In genomic region chr1:42221952-42222606, GRCh38 we compare ENCODE assay signal across 17 cellular contexts. TPM values are rescaled to one million over a fixed set of nuclear protein-coding genes. Genes with fewer than 3 reads are reported as not detected.
DNase-seq lines count a peak whose midpoint lies in the region; ATAC-seq, FAIRE-seq and TF ChIP-seq lines count a peak whose summit lies in the region.
"Had no signal": no experiment of that assay in that cellular context is flagged by ENCODE, and none has a peak within 500 bp of the region (broad histone marks: within the 10 kb centered on the region; RNA-seq: fewer than 3 reads in every experiment).

No MANE protein-coding gene starts in this region.

- H3K27me3 ChIP-seq in adipocyte (replicated peaks; ENCODE audit: control insufficient read depth, insufficient read depth, low read length) (no peaks in the 10 kb centered on the region), thyroid gland (no peaks in the 10 kb centered on the region), gastroesophageal sphincter (no peaks in the 10 kb centered on the region), psoas muscle (ENCODE audit: insufficient read depth in 3 of 3, low read length in 2 of 3) (no peaks in the 10 kb centered on the region)

- H3K9me3 ChIP-seq in adipocyte (ENCODE audit: control insufficient read depth, low read length) (no peaks in the 10 kb centered on the region), thyroid gland (no peaks in the 10 kb centered on the region), gastroesophageal sphincter (no peaks in the 10 kb centered on the region), psoas muscle (no peaks in the 10 kb centered on the region)

- intact Hi-C loops in thyroid gland (cut with DNase I) (no loop called here), psoas muscle (cut with DNase I) (no loop called here)

- H3K4me3 ChIP-seq in adipocyte (ENCODE audit: low read length) (no peak overlapping the region), thyroid gland (replicated peaks in 1 of 3) (no peak overlapping the region), gastroesophageal sphincter (no peak overlapping the region), psoas muscle (no peak overlapping the region)

- no peak overlapping the region for H3K27ac ChIP-seq in thyroid gland
- no peak overlapping the region for H3K27ac ChIP-seq in gastroesophageal sphincter
- H3K27ac ChIP-seq in psoas muscle = no peak overlapping the region

- H3K36me3 ChIP-seq in adipocyte (ENCODE audit: control insufficient read depth, insufficient read depth, low read length, severe bottlenecking) (no peaks in the 10 kb centered on the region), thyroid gland (no peaks in the 10 kb centered on the region), gastroesophageal sphincter (no peaks in the 10 kb centered on the region), psoas muscle (ENCODE audit: insufficient read depth in 1 of 2, low read depth in 1 of 2) (no peaks in the 10 kb centered on the region)

- peak; percentile 7 for DNase-seq in CMK (ENCODE audit: low read depth)
- peak; percentile 41 for DNase-seq in HTR-8/SVneo (ENCODE audit: insufficient read length, low spot score)
- DNase-seq in adipocyte (ENCODE audit: low read depth) = peak; percentile 46
- DNase-seq in left kidney (ENCODE audit: low read depth, low spot score) = peak; percentile 17
- DNase-seq in thyroid gland = no peak
- DNase-seq in NCI-H2081 (lab: John Stamatoyannopoulos, UW) = no peak
- no peak for DNase-seq in psoas muscle
- DNase-seq: activated CD8-positive, alpha-beta memory T cell treated with anti-CD3 and anti-CD28 coated beads, Interleukin-2, amount 50 U/mL, for 4 hours; amygdala; stimulated activated CD4-positive, alpha-beta T cell treated with anti-CD3 and anti-CD28 coated beads, Interleukin-4, amount 100 ng/mL, for 1 hour; stimulated activated naive CD8-positive, alpha-beta T cell treated with anti-CD3 and anti-CD28 coated beads, Interleukin-15, amount 100 ng/mL, for 72 hours had no signal

- 92 to 94% methylated on average over 2 of the region's 2 CpGs for WGBS in thyroid gland, 2 donors
- 88 to 91% methylated on average over 2 of the region's 2 CpGs for WGBS in gastroesophageal sphincter (ENCODE audit: low coverage in 1 of 2), 2 donors
- WGBS in psoas muscle, 3 donors = 93 to 97% (median 97%) methylated on average over 2 of the region's 2 CpGs

- TF ChIP-seq CTCF in thyroid gland (IDR thresholded peaks at IDR 0.05) (no peak), gastroesophageal sphincter (IDR thresholded peaks at IDR 0.05) (no peak), psoas muscle (IDR thresholded peaks at IDR 0.05) (no peak)

- TF ChIP-seq POLR2A in thyroid gland (IDR thresholded peaks at IDR 0.05) (no peak), gastroesophageal sphincter (IDR thresholded peaks at IDR 0.05) (no peak)

- ATAC-seq in gastroesophageal sphincter = no peak
- ATAC-seq in psoas muscle = no peak
- ATAC-seq: stimulated activated naive CD8-positive, alpha-beta T cell treated with anti-CD3 and anti-CD28 coated beads, Interleukin-15, amount 100 ng/mL, for 72 hours had no signal

- no peak for TF ChIP-seq EP300 in gastroesophageal sphincter (IDR thresholded peaks at IDR 0.05)

- H3K4me1 ChIP-seq in adipocyte (ENCODE audit: control insufficient read depth, insufficient read depth, low read length) (peaks cover 7% of the 10 kb centered on the region), thyroid gland (peaks cover 4 to 6% of the 10 kb centered on the region in 2 donors), gastroesophageal sphincter (peaks cover 0 to 31% (median 0%) of the 10 kb centered on the region in 3 donors), psoas muscle (no peaks in the 10 kb centered on the region)

- H3K9ac ChIP-seq in adipocyte (ENCODE audit: low read length) = no peak overlapping the region

- no peak for FAIRE-seq in HTR-8/SVneo (lab: Jason Lieb, UNC)
- FAIRE-seq: H1, TTC549 had no signal

RNA-seq across cellular contexts. Expression of gene GUCA2A, which starts 57.5 kb away (rescaled TPM):
- total RNA-seq in thyroid gland = not detected
- total RNA-seq in gastroesophageal sphincter = not detected
- total RNA-seq in psoas muscle = under 1 TPM in 1 of 4 donors, not detected in 3; 0.44 TPM
- polyA plus RNA-seq in psoas muscle = not detected
- total RNA-seq: H1, mesenteric fat pad, posterior vena cava had no signal
- polyA plus RNA-seq: CD14-positive monocyte, H1 had no signal

Comparison
In these comparisons a context has a peak if more than half of its experiments do, and no peak if none do; other contexts are left out.
1. DNase-seq: peak in CMK (single experiment), HTR-8/SVneo (single experiment), adipocyte (single experiment) and left kidney (single experiment); none in thyroid gland (0 of 2), NCI-H2081 (0 of 2) and psoas muscle (0 of 2).